ENCODE assay signal across 16 cellular contexts in genomic region chr20:58243653-58244410, GRCh38. TPM values are rescaled to one million over a fixed set of nuclear protein-coding genes. Genes with fewer than 3 reads are reported as not detected.
"Had no signal": no experiment of that assay in that cellular context is flagged by ENCODE, and none has a peak within 500 bp of the region (broad histone marks: within the 10 kb centered on the region; RNA-seq: fewer than 3 reads in every experiment).

No MANE protein-coding gene starts in this region.

- H3K4me3 Mint-ChIP-seq: activated naive CD8-positive, alpha-beta T cell; dendritic cell treated with granulocyte-macrophage colony-stimulating factor and Interleukin-4, amounts not matched to agents 40 ng/mL and 50 ng/mL, for 4 days; immature natural killer cell; natural killer cell had no signal

- H3K27ac ChIP-seq: thyroid gland, uterus had no signal

- ATAC-seq: natural killer cell had no signal

- H3K36me3 ChIP-seq: uterus had no signal

- H3K4me1 Mint-ChIP-seq: immature natural killer cell, natural killer cell had no signal

- H3K27ac Mint-ChIP-seq: activated naive CD8-positive, alpha-beta T cell; dendritic cell treated with granulocyte-macrophage colony-stimulating factor and Interleukin-4, amounts not matched to agents 40 ng/mL and 50 ng/mL, for 4 days; immature natural killer cell; natural killer cell had no signal

- H3K36me3 Mint-ChIP-seq: natural killer cell had no signal

- H3K9me3 Mint-ChIP-seq: dendritic cell treated with granulocyte-macrophage colony-stimulating factor and Interleukin-4, amounts not matched to agents 40 ng/mL and 50 ng/mL, for 4 days; immature natural killer cell; natural killer cell had no signal

- H3K4me1 ChIP-seq: thyroid gland, uterus had no signal

- H3K27me3 Mint-ChIP-seq: activated naive CD8-positive, alpha-beta T cell; dendritic cell treated with granulocyte-macrophage colony-stimulating factor and Interleukin-4, amounts not matched to agents 40 ng/mL and 50 ng/mL, for 4 days had no signal

- H3K4me3 ChIP-seq: thyroid gland, uterus had no signal

- H3K9me3 ChIP-seq: thyroid gland, uterus had no signal

- H3K27me3 ChIP-seq: thyroid gland, uterus had no signal

- DNase-seq: activated CD4-positive, alpha-beta T cell treated with anti-CD3 and anti-CD28 coated beads for 1 hour; activated effector memory CD4-positive, alpha-beta T cell treated with anti-CD3 and anti-CD28 coated beads, Interleukin-2, amount 50 U/mL, for 16 hours; effector memory CD4-positive, alpha-beta T cell; foreskin melanocyte; immature natural killer cell; mesendoderm; natural killer cell; stimulated activated CD4-positive, alpha-beta T cell treated with anti-CD3 and anti-CD28 coated beads, Interleukin-1b, Interleukin-23, amount 100 ng/mL, for 48 hours; SW 1271; T-helper 9 cell; thyroid gland; uterus had no signal

RNA-seq across cellular contexts. Expression of gene ANKRD60, which starts 15.4 kb away (rescaled TPM):
- total RNA-seq: lower leg skin, natural killer cell, renal cortical epithelial cell, thyroid gland, uterus had no signal
